21 cellular contexts compared by ENCODE assay signal in genomic region chr12:86698581-86698980, GRCh38.
DNase-seq lines count a peak whose midpoint lies in the region; ATAC-seq, FAIRE-seq and TF ChIP-seq lines count a peak whose summit lies in the region.
"Had no signal": no experiment of that assay in that cellular context is flagged by ENCODE, and none has a peak within 500 bp of the region (broad histone marks: within the 10 kb centered on the region; RNA-seq: fewer than 3 reads in every experiment).

No MANE protein-coding gene starts in this region.

- no peak for TF ChIP-seq RAD21 in neural cell (conservative IDR thresholded peaks at IDR 0.05)

- H3K4me3 Mint-ChIP-seq in stimulated activated naive B cell treated with anti-CD40 and anti-IgM and Interleukin-4, amounts not matched to agents 10 μg/mL and 1 μg/mL and 100 μg/mL, for 72 hours, result no peak overlapping the region
- H3K4me3 Mint-ChIP-seq: activated CD4-positive, alpha-beta memory T cell treated with anti-CD3 and anti-CD28 coated beads, Interleukin-2, amount 10 ng/mL, durations not matched to agents 7 days and 5 days; activated naive CD8-positive, alpha-beta T cell treated with anti-CD3 and anti-CD28 coated beads for 36 hours; activated T-cell treated with anti-CD3 and anti-CD28 coated beads, Interleukin-2, amount 50 U/mL, for 72 hours; central memory CD8-positive, alpha-beta T cell; effector memory CD8-positive, alpha-beta T cell; naive thymus-derived CD4-positive, alpha-beta T cell; T-cell had no signal

- no peaks in the 10 kb centered on the region for H3K4me1 Mint-ChIP-seq in stimulated activated naive B cell treated with anti-CD40 and anti-IgM and Interleukin-4, amounts not matched to agents 10 μg/mL and 1 μg/mL and 100 μg/mL, for 72 hours
- H3K4me1 Mint-ChIP-seq: activated CD4-positive, alpha-beta memory T cell treated with anti-CD3 and anti-CD28 coated beads, Interleukin-2, amount 10 ng/mL, durations not matched to agents 7 days and 5 days; activated naive CD8-positive, alpha-beta T cell treated with anti-CD3 and anti-CD28 coated beads for 36 hours; central memory CD8-positive, alpha-beta T cell; naive thymus-derived CD4-positive, alpha-beta T cell; T-cell had no signal

- H3K27me3 Mint-ChIP-seq in stimulated activated naive B cell treated with anti-CD40 and anti-IgM and Interleukin-4, amounts not matched to agents 10 μg/mL and 1 μg/mL and 100 μg/mL, for 72 hours, result no peaks in the 10 kb centered on the region
- H3K27me3 Mint-ChIP-seq: activated CD4-positive, alpha-beta memory T cell treated with anti-CD3 and anti-CD28 coated beads, Interleukin-2, amount 10 ng/mL, durations not matched to agents 7 days and 5 days; activated naive CD8-positive, alpha-beta T cell treated with anti-CD3 and anti-CD28 coated beads for 36 hours; central memory CD8-positive, alpha-beta T cell; effector memory CD8-positive, alpha-beta T cell; naive thymus-derived CD4-positive, alpha-beta T cell; T-cell had no signal

- no peaks in the 10 kb centered on the region for H3K9me3 ChIP-seq in fibroblast of lung (ENCODE audit: control insufficient read depth, insufficient read depth, low read depth, low read length)
- no peaks in the 10 kb centered on the region for H3K9me3 ChIP-seq in neural cell (ENCODE audit: low read length)
- H3K9me3 ChIP-seq: lower lobe of right lung had no signal

- H3K27me3 ChIP-seq in fibroblast of lung (ENCODE audit: control insufficient read depth, insufficient read depth, low read length), result no peaks in the 10 kb centered on the region
- no peaks in the 10 kb centered on the region for H3K27me3 ChIP-seq in neural cell (ENCODE audit: insufficient read depth, low read depth, low read length)

- H3K4me2 ChIP-seq in fibroblast of lung (ENCODE audit: extremely low read depth, insufficient read depth, low read length), result peak overlapping the region; percentile 49
- no peak overlapping the region for H3K4me2 ChIP-seq in neural cell (ENCODE audit: low read length)

- H3K4me1 ChIP-seq in fibroblast of lung (ENCODE audit: control insufficient read depth, extremely low read depth, insufficient read depth, low read length), result peaks cover 2% of the 10 kb centered on the region
- H3K4me1 ChIP-seq: lower lobe of right lung had no signal

- ATAC-seq in HG03571 (IDR thresholded peaks at IDR 0.05; ENCODE audit: unreplicated experiment), result no peak
- ATAC-seq in stimulated activated naive B cell treated with anti-CD40 and anti-IgM and Interleukin-4, amounts not matched to agents 10 μg/mL and 1 μg/mL and 100 μg/mL, for 72 hours (replicated peaks), result no peak
- ATAC-seq: activated T-cell treated with anti-CD3 and anti-CD28 coated beads, Interleukin-2, amount 50 U/mL, for 72 hours; effector memory CD8-positive, alpha-beta T cell; GM12878; lower lobe of right lung; naive thymus-derived CD4-positive, alpha-beta T cell; T-cell had no signal

- H3K9me3 Mint-ChIP-seq in stimulated activated naive B cell treated with anti-CD40 and anti-IgM and Interleukin-4, amounts not matched to agents 10 μg/mL and 1 μg/mL and 100 μg/mL, for 72 hours, result peaks cover 0 to 2% of the 10 kb centered on the region in 2 donors

- H3K9ac ChIP-seq in fibroblast of lung (ENCODE audit: insufficient read depth, low read length) (no peak overlapping the region), neural cell (ENCODE audit: low read length) (no peak overlapping the region)

- no peaks in the 10 kb centered on the region for H3F3A ChIP-seq in neural cell (ENCODE audit: insufficient read depth, low read length, poor library complexity, severe bottlenecking)

- FAIRE-seq in H54 (lab: Jason Lieb, UNC), result no peak
- FAIRE-seq: GM12878 had no signal

- TF ChIP-seq POLR2A in H54 (IDR thresholded peaks at IDR 0.05; ENCODE audit: low read depth, low read length), result no peak

- H4K20me1 ChIP-seq in fibroblast of lung (ENCODE audit: control insufficient read depth, extremely low read depth, insufficient read depth, low read length), result no peaks in the 10 kb centered on the region
- no peaks in the 10 kb centered on the region for H4K20me1 ChIP-seq in neural cell (ENCODE audit: insufficient read depth)

- H3K27ac Mint-ChIP-seq in stimulated activated naive B cell treated with anti-CD40 and anti-IgM and Interleukin-4, amounts not matched to agents 10 μg/mL and 1 μg/mL and 100 μg/mL, for 72 hours, result no peak overlapping the region
- H3K27ac Mint-ChIP-seq: activated CD4-positive, alpha-beta memory T cell treated with anti-CD3 and anti-CD28 coated beads, Interleukin-2, amount 10 ng/mL, durations not matched to agents 7 days and 5 days; activated naive CD8-positive, alpha-beta T cell treated with anti-CD3 and anti-CD28 coated beads for 36 hours; activated T-cell treated with anti-CD3 and anti-CD28 coated beads, Interleukin-2, amount 50 U/mL, for 72 hours; effector memory CD8-positive, alpha-beta T cell; naive thymus-derived CD4-positive, alpha-beta T cell; T-cell had no signal

- H2AFZ ChIP-seq in fibroblast of lung (ENCODE audit: low read length) (no peak overlapping the region), neural cell (ENCODE audit: low read depth, low read length) (no peak overlapping the region)

- no peak for TF ChIP-seq EP300 in neural cell (conservative IDR thresholded peaks at IDR 0.05; ENCODE audit: poor library complexity, severe bottlenecking)

- H3K36me3 Mint-ChIP-seq in stimulated activated naive B cell treated with anti-CD40 and anti-IgM and Interleukin-4, amounts not matched to agents 10 μg/mL and 1 μg/mL and 100 μg/mL, for 72 hours, result no peaks in the 10 kb centered on the region
- H3K36me3 Mint-ChIP-seq: activated naive CD8-positive, alpha-beta T cell treated with anti-CD3 and anti-CD28 coated beads for 36 hours; naive thymus-derived CD4-positive, alpha-beta T cell; T-cell had no signal

- H3K79me2 ChIP-seq in fibroblast of lung (ENCODE audit: control insufficient read depth, insufficient read depth, low read length) (no peaks in the 10 kb centered on the region), neural cell (replicated peaks; ENCODE audit: insufficient read depth, low read length) (no peaks in the 10 kb centered on the region)

- H3K27ac ChIP-seq in fibroblast of lung (ENCODE audit: insufficient read depth, low read length) (no peak overlapping the region), neural cell (ENCODE audit: low read length) (peak overlapping the region; percentile 2)
- H3K27ac ChIP-seq: lower lobe of right lung, RWPE1, VCaP had no signal

- H3K9me2 ChIP-seq in neural cell (ENCODE audit: insufficient read depth, low read length), result no peaks in the 10 kb centered on the region

- TF ChIP-seq CTCF in AG10803 (conservative IDR thresholded peaks at IDR 0.05; ENCODE audit: low read length) (no peak), fibroblast of lung (conservative IDR thresholded peaks at IDR 0.05 in 1 of 2, IDR thresholded peaks at IDR 0.05 in 1 of 2; ENCODE audit: low read depth in 1 of 2, low read length in 2 of 2) (no peak), neural cell (IDR thresholded peaks at IDR 0.05; ENCODE audit: poor library complexity, severe bottlenecking) (no peak)

- H3K4me3 ChIP-seq in AG10803 (ENCODE audit: low read length) (no peak overlapping the region), fibroblast of lung (replicated peaks in 1 of 4; ENCODE audit: control extremely low read depth in 1 of 4, insufficient read depth in 1 of 4, low read depth in 3 of 4, low read length in 4 of 4) (no peak overlapping the region), neural cell (ENCODE audit: low read length) (no peak overlapping the region)
- H3K4me3 ChIP-seq: GM12878, lower lobe of right lung had no signal

- DNase-seq in AG10803 (ENCODE audit: low read depth), result peak; percentile 94
- DNase-seq in NCI-H69 (lab: John Stamatoyannopoulos, UW), result peak; percentile 31
- DNase-seq in fibroblast of lung (ENCODE audit: low read depth in 2 of 2), result peak; percentile 67 to 84
- no peak for DNase-seq in stimulated activated naive B cell treated with anti-CD40 and anti-IgM and Interleukin-4, amounts not matched to agents 10 μg/mL and 1 μg/mL and 100 μg/mL, for 72 hours
- no peak for DNase-seq in SKM-1 (lab: John Stamatoyannopoulos, UW; ENCODE audit: unreplicated experiment)
- DNase-seq in H54 (ENCODE audit: insufficient read length, low spot score), result no peak
- DNase-seq: activated CD4-positive, alpha-beta memory T cell treated with anti-CD3 and anti-CD28 coated beads, Interleukin-2, amount 10 ng/mL, durations not matched to agents 7 days and 5 days; activated naive CD8-positive, alpha-beta T cell treated with anti-CD3 and anti-CD28 coated beads for 36 hours; activated T-cell treated with anti-CD3 and anti-CD28 coated beads, Interleukin-2, amount 50 U/mL, for 72 hours; effector memory CD8-positive, alpha-beta T cell; lower lobe of right lung; naive thymus-derived CD4-positive, alpha-beta T cell; NCI-H1436 treated with DMSO at 0.1 percent for 48 hours; NK-92 treated with Interleukin-12 subunit alpha and Interleukin-12 subunit beta, amount 100 ng/mL, for 24 hours; T-cell had no signal

- H3K36me3 ChIP-seq in fibroblast of lung (ENCODE audit: control insufficient read depth, insufficient read depth, low read length) (no peaks in the 10 kb centered on the region), neural cell (ENCODE audit: insufficient read depth, low read length) (no peaks in the 10 kb centered on the region)
- H3K36me3 ChIP-seq: lower lobe of right lung had no signal

TF ChIP-seq in neural cell, 6 proteins besides CTCF, POLR2A, EP300 and RAD21 (continues in another document):
- TF ChIP-seq, protein P1, sequence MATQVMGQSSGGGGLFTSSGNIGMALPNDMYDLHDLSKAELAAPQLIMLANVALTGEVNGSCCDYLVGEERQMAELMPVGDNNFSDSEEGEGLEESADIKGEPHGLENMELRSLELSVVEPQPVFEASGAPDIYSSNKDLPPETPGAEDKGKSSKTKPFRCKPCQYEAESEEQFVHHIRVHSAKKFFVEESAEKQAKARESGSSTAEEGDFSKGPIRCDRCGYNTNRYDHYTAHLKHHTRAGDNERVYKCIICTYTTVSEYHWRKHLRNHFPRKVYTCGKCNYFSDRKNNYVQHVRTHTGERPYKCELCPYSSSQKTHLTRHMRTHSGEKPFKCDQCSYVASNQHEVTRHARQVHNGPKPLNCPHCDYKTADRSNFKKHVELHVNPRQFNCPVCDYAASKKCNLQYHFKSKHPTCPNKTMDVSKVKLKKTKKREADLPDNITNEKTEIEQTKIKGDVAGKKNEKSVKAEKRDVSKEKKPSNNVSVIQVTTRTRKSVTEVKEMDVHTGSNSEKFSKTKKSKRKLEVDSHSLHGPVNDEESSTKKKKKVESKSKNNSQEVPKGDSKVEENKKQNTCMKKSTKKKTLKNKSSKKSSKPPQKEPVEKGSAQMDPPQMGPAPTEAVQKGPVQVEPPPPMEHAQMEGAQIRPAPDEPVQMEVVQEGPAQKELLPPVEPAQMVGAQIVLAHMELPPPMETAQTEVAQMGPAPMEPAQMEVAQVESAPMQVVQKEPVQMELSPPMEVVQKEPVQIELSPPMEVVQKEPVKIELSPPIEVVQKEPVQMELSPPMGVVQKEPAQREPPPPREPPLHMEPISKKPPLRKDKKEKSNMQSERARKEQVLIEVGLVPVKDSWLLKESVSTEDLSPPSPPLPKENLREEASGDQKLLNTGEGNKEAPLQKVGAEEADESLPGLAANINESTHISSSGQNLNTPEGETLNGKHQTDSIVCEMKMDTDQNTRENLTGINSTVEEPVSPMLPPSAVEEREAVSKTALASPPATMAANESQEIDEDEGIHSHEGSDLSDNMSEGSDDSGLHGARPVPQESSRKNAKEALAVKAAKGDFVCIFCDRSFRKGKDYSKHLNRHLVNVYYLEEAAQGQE (IDR thresholded peaks at IDR 0.05; ENCODE audit: borderline replicate concordance), result no peak

Comparison
In these comparisons a context has a peak if more than half of its experiments do, and no peak if none do; other contexts are left out.
1. DNase-seq: peak in AG10803 (single experiment), NCI-H69 (single experiment) and fibroblast of lung (2 of 2); none in stimulated activated naive B cell treated with anti-CD40 and anti-IgM and Interleukin-4, amounts not matched to agents 10 μg/mL and 1 μg/mL and 100 μg/mL, for 72 hours (single experiment), SKM-1 (single experiment) and H54 (single experiment).